8 cellular contexts compared by ENCODE assay signal in the genomic region with DNA sequence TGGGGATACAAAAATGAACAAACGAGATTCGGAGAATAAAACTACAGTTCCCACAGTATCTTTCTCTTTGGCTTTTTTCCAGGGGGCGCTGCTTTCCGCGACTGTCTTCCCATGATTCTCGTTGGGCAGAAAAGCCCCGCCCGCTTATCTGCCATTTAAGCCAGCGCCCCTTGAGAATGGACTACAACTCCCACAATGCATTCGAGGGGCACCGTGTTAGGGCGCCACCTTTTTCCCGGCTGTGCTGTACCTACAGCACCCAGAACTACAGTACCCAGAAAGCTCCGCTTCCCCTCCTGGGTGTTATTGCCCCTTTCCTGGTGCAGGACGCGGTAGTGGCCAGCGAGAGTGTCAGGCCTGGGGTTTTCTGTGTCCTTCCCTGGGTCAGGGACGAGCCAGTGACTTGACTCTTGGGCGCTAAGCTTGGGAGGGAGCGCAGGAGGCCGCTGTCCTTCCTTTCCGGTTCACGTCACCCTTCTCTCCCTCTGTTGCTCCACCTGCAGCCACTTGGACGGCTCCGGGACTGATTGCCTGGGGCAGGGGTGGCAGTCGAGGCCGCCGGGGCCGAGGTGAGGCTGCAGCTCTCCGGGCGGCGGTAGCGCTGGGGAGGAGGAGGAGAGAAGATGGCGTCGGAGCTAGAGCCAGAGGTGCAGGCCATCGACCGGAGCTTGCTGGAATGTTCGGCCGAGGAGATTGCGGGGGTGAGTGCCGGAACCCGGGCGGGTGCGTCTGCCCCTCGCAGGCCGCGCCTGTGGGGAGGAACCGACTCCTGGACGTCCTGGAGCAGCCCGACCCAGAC. TPM values are rescaled to one million over a fixed set of nuclear protein-coding genes. Genes with fewer than 3 reads are reported as not detected.
DNase-seq lines count a peak whose midpoint lies in the region; TF ChIP-seq lines count a peak whose summit lies in the region.

Gene UBR2, plus strand, starts transcription at position 333 of the 799 bp plus-strand sequence. Its CDS starts 291 bp downstream, at position 624.

- H3K27ac ChIP-seq in effector memory CD4-positive, alpha-beta T cell (ENCODE audit: insufficient read depth, low read length, poor library complexity, severe bottlenecking): peak within 1 kb of the TSS; percentile 95

- H3K36me3 ChIP-seq in effector memory CD4-positive, alpha-beta T cell (ENCODE audit: control insufficient read depth, insufficient read depth, low read length): no peaks in the 10 kb centered on the region

- no peaks in the 10 kb centered on the region for H3K27me3 ChIP-seq in effector memory CD4-positive, alpha-beta T cell (replicated peaks; ENCODE audit: control insufficient read depth, insufficient read depth, low read length, poor library complexity, severe bottlenecking)

- CTCF ChIA-PET in activated CD8-positive, alpha-beta memory T cell treated with anti-CD3 and anti-CD28 coated beads for 36 hours (lab: Charles Lee): interaction anchor here (0.5 to 1.6 kb wide), 10 partner anchors 11 to 782 kb away, joined by 3 to 4 read pairs (median 3); no protein-coding TSS in a partner anchor

- TF ChIP-seq CTCF in GM20000 (IDR thresholded peaks at IDR 0.05; ENCODE audit: extremely low read depth, missing control alignments): no peak

- POLR2A ChIA-PET in activated CD8-positive, alpha-beta memory T cell treated with anti-CD3 and anti-CD28 coated beads for 36 hours (lab: Charles Lee): interaction anchor here (0.6 to 1.1 kb wide), 5 partner anchors 41 to 490 kb away, joined by 3 to 4 read pairs (median 3); partner anchors contain the start of gene CUL7

- no peaks in the 10 kb centered on the region for H3K9me3 ChIP-seq in effector memory CD4-positive, alpha-beta T cell (ENCODE audit: control insufficient read depth, low read length)

- H3K4me1 ChIP-seq in effector memory CD4-positive, alpha-beta T cell (ENCODE audit: control insufficient read depth, insufficient read depth, low read length, poor library complexity, severe bottlenecking): peaks cover 8% of the 10 kb centered on the region

- DNase-seq in COR-L47 (lab: John Stamatoyannopoulos, UW) (peak; percentile 98), GM20000 (ENCODE audit: low spot score) (peak; percentile 92), HT-29 (ENCODE audit: low spot score) (peak; percentile 98), NOMO-1 (lab: John Stamatoyannopoulos, UW; ENCODE audit: unreplicated experiment in 2 of 2) (peak; percentile 99), lung microvascular endothelial cell (ENCODE audit: low read depth in 2 of 2) (peak; percentile 99)
- DNase-seq in effector memory CD4-positive, alpha-beta T cell: peak; percentile 84 to 93 (median 90)
- peak; percentile 88 to 92 (median 88) for DNase-seq in stimulated activated CD4-positive, alpha-beta T cell treated with anti-CD3 and anti-CD28 coated beads, TNF-alpha, amount 100 ng/mL, for 48 hours (ENCODE audit: low read depth in 3 of 3)

- peak within 1 kb of the TSS; percentile 96 for H3K4me3 ChIP-seq in effector memory CD4-positive, alpha-beta T cell (ENCODE audit: insufficient read depth, low read depth, low read length, poor library complexity, severe bottlenecking)

RNA-seq across cellular contexts. Expression of gene UBR2, which starts in this region (rescaled TPM):
- total RNA-seq in HT-29 (2014; rRNA removed; shearing (Covaris generic)): 6.8 and 7.5 TPM in 2 replicates
- 10 to 100 TPM; 22.5 to 24.0 TPM for total RNA-seq in activated CD8-positive, alpha-beta memory T cell treated with anti-CD3 and anti-CD28 coated beads for 36 hours
- 17.4 and 23.2 TPM in 2 replicates for total RNA-seq in lung microvascular endothelial cell

Comparison
In these comparisons a context has a peak if more than half of its experiments do, and no peak if none do; other contexts are left out.
1. Peak in every context shown above with its lines: DNase-seq, H3K4me3 ChIP-seq and H3K27ac ChIP-seq.